In genomic region chr13:24709186-24709913, GRCh38 we compare ENCODE assay signal across 9 cellular contexts. TPM values are rescaled to one million over a fixed set of nuclear protein-coding genes. Genes with fewer than 3 reads are reported as not detected.
DNase-seq lines count a peak whose midpoint lies in the region; ATAC-seq, FAIRE-seq and TF ChIP-seq lines count a peak whose summit lies in the region.
"Had no signal": no experiment of that assay in that cellular context is flagged by ENCODE, and none has a peak within 500 bp of the region (broad histone marks: within the 10 kb centered on the region; RNA-seq: fewer than 3 reads in every experiment).

No MANE protein-coding gene starts in this region.

- TF ChIP-seq POLR2A in esophagus squamous epithelium (IDR thresholded peaks at IDR 0.05): no peak

- DNase-seq in D341Med (ENCODE audit: low spot score): peak; percentile 6
- peak; percentile 62 for DNase-seq in T-helper 22 cell (ENCODE audit: low read depth)
- peak; percentile 54 for DNase-seq in chondrocyte (ENCODE audit: low spot score)
- DNase-seq in esophagus squamous epithelium (lab: John Stamatoyannopoulos, UW): no peak
- DNase-seq in ureter (ENCODE audit: low spot score): no peak
- no peak for DNase-seq in pancreas
- no peak for DNase-seq in GM03348 (ENCODE audit: low spot score)

- H3K27me3 ChIP-seq in esophagus squamous epithelium (no peaks in the 10 kb centered on the region), pancreas (no peaks in the 10 kb centered on the region)

- H3K4me3 ChIP-seq in esophagus squamous epithelium: no peak overlapping the region
- no peak overlapping the region for H3K4me3 ChIP-seq in pancreas

- peak; percentile 82 for ATAC-seq in HG02610 (IDR thresholded peaks at IDR 0.05; ENCODE audit: unreplicated experiment)
- ATAC-seq in pancreas: no peak

- H3K36me3 ChIP-seq in esophagus squamous epithelium (no peaks in the 10 kb centered on the region), pancreas (no peaks in the 10 kb centered on the region)

- H3K4me3 Mint-ChIP-seq in chondrocyte (ENCODE audit: unreplicated experiment): no peak overlapping the region

- H3K27ac ChIP-seq in esophagus squamous epithelium (no peak overlapping the region), pancreas (no peak overlapping the region)

- WGBS in esophagus squamous epithelium, 2 donors: 57 to 81% methylated on average over 14 to 16 of the region's 18 CpGs
- 85% methylated on average over 18 of the region's 18 CpGs for WGBS in pancreas, 2 donors

- TF ChIP-seq CTCF in chondrocyte (IDR thresholded peaks at IDR 0.05) (no peak), esophagus squamous epithelium (IDR thresholded peaks at IDR 0.05) (no peak), pancreas (IDR thresholded peaks at IDR 0.05) (no peak)

- H3K9me3 ChIP-seq in esophagus squamous epithelium (no peaks in the 10 kb centered on the region), pancreas (no peaks in the 10 kb centered on the region)

- H3K4me1 ChIP-seq in esophagus squamous epithelium (no peaks in the 10 kb centered on the region), pancreas (peaks cover 0 to 4% (median 0%) of the 10 kb centered on the region in 3 donors)

- no peaks in the 10 kb centered on the region for H3K36me3 Mint-ChIP-seq in chondrocyte (ENCODE audit: low read depth)

- peaks cover 5% of the 10 kb centered on the region for H3K4me1 Mint-ChIP-seq in chondrocyte (ENCODE audit: low read depth)

- no peaks in the 10 kb centered on the region for H3K9me3 Mint-ChIP-seq in chondrocyte (ENCODE audit: low read depth)

- H3K27me3 Mint-ChIP-seq in chondrocyte (ENCODE audit: low read depth): peaks cover 5% of the 10 kb centered on the region

- intact Hi-C loops in esophagus squamous epithelium (cut with DNase I) (no loop called here), pancreas (cut with DNase I) (no loop called here)

- no peak overlapping the region for H3K27ac Mint-ChIP-seq in chondrocyte (ENCODE audit: unreplicated experiment)

- FAIRE-seq in pancreas (lab: Jason Lieb, UNC): no peak
- FAIRE-seq: TTC549 had no signal

RNA-seq across cellular contexts. Expression of gene ATP12A, which starts 29.1 kb away (rescaled TPM):
- total RNA-seq in chondrocyte: not detected in 3 replicates
- total RNA-seq in esophagus squamous epithelium: 1 to 10 TPM in 3 of 4 donors, under 1 TPM in 1; 0.31 to 2.9 (median 2.4) TPM
- total RNA-seq in ureter: 0.10 TPM
- under 1 TPM in 1 of 6 donors, not detected in 5; 0.06 TPM for total RNA-seq in pancreas
- under 1 TPM in 1 of 2 donors, not detected in 1; 0.05 TPM for polyA plus RNA-seq in pancreas

RNA-seq across cellular contexts. Expression of gene RNF17, which starts 54.6 kb away (rescaled TPM):
- not detected in 3 replicates for total RNA-seq in chondrocyte
- under 1 TPM in 1 of 4 donors, not detected in 3; 0.38 TPM for total RNA-seq in esophagus squamous epithelium
- total RNA-seq in ureter: not detected
- total RNA-seq in pancreas: not detected
- polyA plus RNA-seq in pancreas: not detected

Comparison
In these comparisons a context has a peak if more than half of its experiments do, and no peak if none do; other contexts are left out.
1. DNase-seq: peak in D341Med (single experiment), T-helper 22 cell (single experiment) and chondrocyte (single experiment); none in esophagus squamous epithelium (single experiment), ureter (single experiment), pancreas (0 of 6) and GM03348 (single experiment).